16 cellular contexts compared by ENCODE assay signal in the genomic region with DNA sequence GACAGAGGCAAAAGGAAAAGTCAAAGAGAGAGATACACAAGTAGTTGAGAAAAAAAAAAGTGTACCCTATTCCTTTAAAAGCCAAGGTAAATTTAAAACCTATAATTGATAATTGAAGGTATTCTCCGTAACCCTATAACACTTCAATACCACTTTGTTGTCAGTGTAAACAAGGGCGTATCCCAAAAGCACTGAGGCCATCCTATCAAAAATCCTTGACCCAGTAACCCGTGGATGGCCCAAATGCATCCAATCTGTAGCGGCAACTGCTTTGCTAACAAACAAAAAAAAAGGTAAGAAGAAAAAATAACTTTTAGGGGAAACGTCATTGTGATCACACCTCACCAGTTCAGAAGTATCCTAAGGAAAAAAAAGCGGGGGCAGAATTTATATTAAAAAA.
"Had no signal": no experiment of that assay in that cellular context is flagged by ENCODE, and none has a peak within 500 bp of the region (broad histone marks: within the 10 kb centered on the region; RNA-seq: fewer than 3 reads in every experiment).

No MANE protein-coding gene starts in this region.

- H3K4me3 ChIP-seq: coronary artery, heart left ventricle, transverse colon had no signal

- H3K27ac Mint-ChIP-seq: activated CD4-positive, alpha-beta memory T cell treated with anti-CD3 and anti-CD28 coated beads for 36 hours; activated naive CD4-positive, alpha-beta T cell treated with anti-CD3 and anti-CD28 coated beads, Interleukin-2, amount 10 ng/mL, durations not matched to agents 7 days and 5 days had no signal

- H3K36me3 ChIP-seq: heart left ventricle, transverse colon had no signal

- DNase-seq: activated CD4-positive, alpha-beta memory T cell treated with anti-CD3 and anti-CD28 coated beads for 36 hours; activated CD4-positive, alpha-beta T cell treated with anti-CD3 and anti-CD28 coated beads for 48 hours; activated effector memory CD4-positive, alpha-beta T cell treated with anti-CD3 and anti-CD28 coated beads, Interleukin-2, amount 50 U/mL, for 16 hours; activated naive CD4-positive, alpha-beta T cell treated with anti-CD3 and anti-CD28 coated beads, Interleukin-2, amount 10 ng/mL, durations not matched to agents 7 days and 5 days; activated T-cell treated with anti-CD3 and anti-CD28 coated beads for 4 hours; amygdala; cerebellar nuclear complex; heart left ventricle; mesenchymal stem cell; nucleus accumbens; right cardiac atrium; stimulated activated CD4-positive, alpha-beta T cell treated with anti-CD3 and anti-CD28 coated beads, Interleukin-1b, Interleukin-23, amount 100 ng/mL, for 48 hours; transverse colon had no signal

- H3K9me3 Mint-ChIP-seq: activated CD4-positive, alpha-beta memory T cell treated with anti-CD3 and anti-CD28 coated beads for 36 hours; nephron had no signal

- H3K9me3 ChIP-seq: heart left ventricle, transverse colon had no signal

- ATAC-seq: heart left ventricle, right cardiac atrium had no signal

- H3K27me3 ChIP-seq: heart left ventricle, transverse colon had no signal

- H3K27me3 Mint-ChIP-seq: activated CD4-positive, alpha-beta memory T cell treated with anti-CD3 and anti-CD28 coated beads for 36 hours had no signal

- H3K27ac ChIP-seq: coronary artery, heart left ventricle, parathyroid adenoma had no signal

- H3K4me3 Mint-ChIP-seq: activated CD4-positive, alpha-beta memory T cell treated with anti-CD3 and anti-CD28 coated beads for 36 hours; activated naive CD4-positive, alpha-beta T cell treated with anti-CD3 and anti-CD28 coated beads, Interleukin-2, amount 10 ng/mL, durations not matched to agents 7 days and 5 days; nephron had no signal

- H3K4me1 ChIP-seq: parathyroid adenoma had no signal

- H3K9ac ChIP-seq: parathyroid adenoma had no signal
